22 cellular contexts compared by ENCODE assay signal in genomic region chr17:55588446-55588845, GRCh38.
DNase-seq lines count a peak whose midpoint lies in the region; ATAC-seq, FAIRE-seq and TF ChIP-seq lines count a peak whose summit lies in the region.
"Had no signal": no experiment of that assay in that cellular context is flagged by ENCODE, and none has a peak within 500 bp of the region (broad histone marks: within the 10 kb centered on the region; RNA-seq: fewer than 3 reads in every experiment).

No MANE protein-coding gene starts in this region.

- no peak for ATAC-seq in HG03025 (IDR thresholded peaks at IDR 0.05; ENCODE audit: low FRiP score, unreplicated experiment)
- ATAC-seq: GM12878; naive thymus-derived CD4-positive, alpha-beta T cell; Panc1 had no signal

- no peaks in the 10 kb centered on the region for H3K9me2 ChIP-seq in PC-9 (ENCODE audit: insufficient read depth)

- no peaks in the 10 kb centered on the region for H4K20me1 ChIP-seq in PC-9 (ENCODE audit: insufficient read depth)
- no peaks in the 10 kb centered on the region for H4K20me1 ChIP-seq in endothelial cell of umbilical vein (replicated peaks; ENCODE audit: control insufficient read depth, extremely low read depth, insufficient read depth, low read length)

- CTCF ChIA-PET in PC-9 (lab: Charles Lee) (no interaction called here), endothelial cell of umbilical vein (lab: Charles Lee) (interaction anchor here (3.4 kb wide), 1 partner anchor 13 kb away, joined by 32 read pairs; no protein-coding TSS in a partner anchor)

- H3K9me3 ChIP-seq in PC-9 (ENCODE audit: insufficient read depth, low read depth) (no peaks in the 10 kb centered on the region; the same call in 1 of the 2 replicates), endothelial cell of umbilical vein (replicated peaks; ENCODE audit: control insufficient read depth, insufficient read depth, low read length) (no peaks in the 10 kb centered on the region), HAP-1 (no peaks in the 10 kb centered on the region)
- H3K9me3 ChIP-seq: pancreas, testis had no signal

- H3K4me3 Mint-ChIP-seq in nephron, result peak overlapping the region in 1 of 3 experiments; percentile 0
- H3K4me3 Mint-ChIP-seq: naive thymus-derived CD4-positive, alpha-beta T cell had no signal

- H3K9me3 Mint-ChIP-seq in nephron, result peaks cover 12% of the 10 kb centered on the region

- H3K4me3 ChIP-seq in AG10803 (ENCODE audit: low read length) (no peak overlapping the region), PC-9 (no peak overlapping the region), endothelial cell of umbilical vein (replicated peaks in 1 of 3; ENCODE audit: insufficient read depth in 1 of 3, low read depth in 1 of 3, low read length in 3 of 3) (no peak overlapping the region), HAP-1 (no peak overlapping the region)
- H3K4me3 ChIP-seq: GM12878, pancreas, skin epidermis, testis had no signal

- no peaks in the 10 kb centered on the region for H3K9me1 ChIP-seq in endothelial cell of umbilical vein (replicated peaks; ENCODE audit: control insufficient read depth, extremely low read depth, insufficient read depth, low read length)

- H3K27me3 Mint-ChIP-seq in nephron (ENCODE audit: low read depth), result no peaks in the 10 kb centered on the region

- H3K27me3 ChIP-seq in PC-9 (ENCODE audit: insufficient read depth, low read depth) (no peaks in the 10 kb centered on the region), endothelial cell of umbilical vein (ENCODE audit: control insufficient read depth in 2 of 2, insufficient read depth in 2 of 2, low read length in 2 of 2) (peaks cover 0 to 2% of the 10 kb centered on the region in 2 experiments), HAP-1 (ENCODE audit: low read depth) (no peaks in the 10 kb centered on the region)
- H3K27me3 ChIP-seq: pancreas, testis had no signal

- peaks cover 34% of the 10 kb centered on the region for H3K4me1 Mint-ChIP-seq in nephron

- H3K9ac ChIP-seq in endothelial cell of umbilical vein (replicated peaks; ENCODE audit: extremely low read depth, insufficient read depth, low read length), result no peak overlapping the region

- peak overlapping the region; percentile 58; the same call in 1 of the 2 replicates for H2AFZ ChIP-seq in PC-9
- no peak overlapping the region for H2AFZ ChIP-seq in endothelial cell of umbilical vein (ENCODE audit: low read depth, low read length)

- in situ Hi-C loops in HAP-1 (cut with MboI; ENCODE audit: low sequenced_read_pairs), result no loop called here

- H3K27ac Mint-ChIP-seq in nephron, result peak overlapping the region; percentile 95 to 98 (median 96)
- H3K27ac Mint-ChIP-seq: naive thymus-derived CD4-positive, alpha-beta T cell had no signal

- TF ChIP-seq CTCF in AG10803 (conservative IDR thresholded peaks at IDR 0.05; ENCODE audit: low read length) (no peak), PC-9 (conservative IDR thresholded peaks at IDR 0.05) (no peak), endothelial cell of umbilical vein (IDR thresholded peaks at IDR 0.05; ENCODE audit: extremely low read depth in 1 of 2, insufficient read depth in 1 of 2, low read depth in 1 of 2, low read length in 2 of 2) (no peak), nephron (IDR thresholded peaks at IDR 0.05; ENCODE audit: unreplicated experiment in 3 of 3) (no peak)

- BruUV-seq in PC-9 (replicated peaks; lab: Mats Ljungman, UMichigan), result no TSS peak
- BruUV-seq in endothelial cell of umbilical vein (replicated peaks; lab: Mats Ljungman, UMichigan), result no TSS peak

- H3K79me2 ChIP-seq in PC-9 (ENCODE audit: low read depth) (no peaks in the 10 kb centered on the region), endothelial cell of umbilical vein (ENCODE audit: control insufficient read depth, insufficient read depth, low read length) (no peaks in the 10 kb centered on the region)

- no peak overlapping the region for H3K4me2 ChIP-seq in PC-9
- no peak overlapping the region for H3K4me2 ChIP-seq in endothelial cell of umbilical vein (ENCODE audit: insufficient read depth, low read length)

- peaks cover 13% of the 10 kb centered on the region for H3F3A ChIP-seq in PC-9 (ENCODE audit: insufficient read depth, low read depth)

- dilution Hi-C loops in endothelial cell of umbilical vein (cut with MboI; ENCODE audit: extremely low pct_ligation_motif_present, low sequenced_read_pairs), result no loop called here

- TF ChIP-seq POLR2A in endothelial cell of umbilical vein (IDR thresholded peaks at IDR 0.05; ENCODE audit: low read depth, low read length), result no peak

- H3K36me3 ChIP-seq in PC-9 (ENCODE audit: low read depth) (no peaks in the 10 kb centered on the region), endothelial cell of umbilical vein (ENCODE audit: control insufficient read depth in 2 of 2, extremely low read depth in 1 of 2, insufficient read depth in 2 of 2, low read length in 2 of 2) (no peaks in the 10 kb centered on the region), HAP-1 (replicated peaks) (no peaks in the 10 kb centered on the region)
- H3K36me3 ChIP-seq: pancreas had no signal

- peaks cover 24% of the 10 kb centered on the region for H3K4me1 ChIP-seq in PC-9 (replicated peaks; ENCODE audit: insufficient read depth)
- H3K4me1 ChIP-seq in endothelial cell of umbilical vein (ENCODE audit: control insufficient read depth, extremely low read depth, insufficient read depth, low read length), result peaks cover 9% of the 10 kb centered on the region
- H3K4me1 ChIP-seq in HAP-1, result no peaks in the 10 kb centered on the region
- H3K4me1 ChIP-seq: pancreas had no signal

- intact Hi-C loops in PC-9 (cut with micrococcal nuclease; ENCODE audit: unreplicated experiment) (no loop called here), endothelial cell of umbilical vein (cut with micrococcal nuclease) (loop anchor here (5.0 to 10.0 kb wide), 2 partner anchors 164 to 174 kb away; partner anchors contain the start of gene MMD), posterior vena cava (cut with DNase I) (no loop called here)

- POLR2A ChIA-PET in PC-9 (lab: Charles Lee; ENCODE audit: unreplicated experiment), result no interaction called here
- POLR2A ChIA-PET in endothelial cell of umbilical vein (lab: Charles Lee), result no interaction called here

- H3K27ac ChIP-seq in PC-9 (no peak overlapping the region), endothelial cell of umbilical vein (ENCODE audit: insufficient read depth, low read depth, low read length) (no peak overlapping the region)
- H3K27ac ChIP-seq: pancreas, testis had no signal

- DNase-seq in AG10803 (ENCODE audit: low read depth) (peak; percentile 35), PC-9 (peak in 1 of 2 experiments; percentile 52), endothelial cell of umbilical vein (ENCODE audit: low read depth, low spot score) (peak; percentile 26), ureter (ENCODE audit: low spot score) (no peak), posterior vena cava (ENCODE audit: low spot score) (no peak), HAP-1 (ENCODE audit: low spot score in 2 of 2) (no peak)
- DNase-seq: activated CD4-positive, alpha-beta T cell treated with anti-CD3 and anti-CD28 coated beads for 48 hours; activated CD8-positive, alpha-beta memory T cell treated with anti-CD3 and anti-CD28 coated beads, Interleukin-2, amount 50 U/mL, for 4 hours; amygdala; C1 segment of cervical spinal cord; GF-D8; naive thymus-derived CD4-positive, alpha-beta T cell; NCI-H146; pancreas; stimulated activated CD8-positive, alpha-beta memory T cell treated with anti-CD3 and anti-CD28 coated beads, Interleukin-4, amount 100 ng/mL, for 48 hours; T-helper 9 cell had no signal

- no peak for FAIRE-seq in endothelial cell of umbilical vein (lab: Jason Lieb, UNC)
- FAIRE-seq: GM12878, pancreas had no signal

- H3K36me3 Mint-ChIP-seq in nephron (ENCODE audit: low read depth), result peaks cover 3% of the 10 kb centered on the region
- H3K36me3 Mint-ChIP-seq: naive thymus-derived CD4-positive, alpha-beta T cell had no signal

TF ChIP-seq in endothelial cell of umbilical vein, 7 proteins besides CTCF, POLR2A, EP300 and RAD21:
- no peak for TF ChIP-seq JUN (IDR thresholded peaks at IDR 0.05; ENCODE audit: borderline replicate concordance, insufficient read depth, insufficient read length, low read depth)

Comparison
In these comparisons a context has a peak if more than half of its experiments do, and no peak if none do; other contexts are left out.
1. DNase-seq: peak in AG10803 (single experiment) and endothelial cell of umbilical vein (single experiment); none in ureter (single experiment), posterior vena cava (single experiment) and HAP-1 (0 of 2).